In genomic region chr13:30463820-30464495, GRCh38 we compare ENCODE assay signal across 8 cellular contexts. TPM values are rescaled to one million over a fixed set of nuclear protein-coding genes. Genes with fewer than 3 reads are reported as not detected.
DNase-seq lines count a peak whose midpoint lies in the region; ATAC-seq and TF ChIP-seq lines count a peak whose summit lies in the region.

No MANE protein-coding gene starts in this region.

- H3K4me3 Mint-ChIP-seq in neural progenitor cell: peak overlapping the region; percentile 95
- H3K4me3 Mint-ChIP-seq in stimulated activated naive CD8-positive, alpha-beta T cell treated with anti-CD3 and anti-CD28 coated beads, Interleukin-15, Interleukin-2, amounts not matched to agents 100 ng/mL and 50 ng/mL, for 24 hours: peak overlapping the region; percentile 93

- no peak overlapping the region for H2AFZ ChIP-seq in OCI-LY7 (ENCODE audit: low read length)
- no peak overlapping the region for H2AFZ ChIP-seq in neural progenitor cell (replicated peaks)

- 0 out of 2 replicates have a peak, but pooled peaks have one; percentile 18 for TF ChIP-seq CTCF in OCI-LY7 (conservative IDR thresholded peaks at IDR 0.05; ENCODE audit: low read length)
- TF ChIP-seq CTCF in neural progenitor cell (IDR thresholded peaks at IDR 0.05): no peak

- no peaks in the 10 kb centered on the region for H3K9me3 ChIP-seq in OCI-LY7 (ENCODE audit: low read length)
- H3K9me3 ChIP-seq in neural progenitor cell (ENCODE audit: low read depth): no peaks in the 10 kb centered on the region

- BruUV-seq in OCI-LY7 (replicated peaks; lab: Mats Ljungman, UMichigan): no TSS peak

- POLR2A ChIA-PET in OCI-LY7 (lab: Charles Lee): interaction anchor here (0.7 kb wide), 1 partner anchor 89 kb away, joined by 3 read pairs; no protein-coding TSS in a partner anchor

- no peaks in the 10 kb centered on the region for H3K9me2 ChIP-seq in OCI-LY7 (ENCODE audit: insufficient read depth, low read length)

- H3K4me1 Mint-ChIP-seq in neural progenitor cell: peaks cover 38% of the 10 kb centered on the region
- H3K4me1 Mint-ChIP-seq in stimulated activated naive CD8-positive, alpha-beta T cell treated with anti-CD3 and anti-CD28 coated beads, Interleukin-15, Interleukin-2, amounts not matched to agents 100 ng/mL and 50 ng/mL, for 24 hours (ENCODE audit: low read depth): peaks cover 39% of the 10 kb centered on the region

- H4K20me1 ChIP-seq in OCI-LY7 (ENCODE audit: insufficient read depth, low read length) (peaks cover 24% of the 10 kb centered on the region), neural progenitor cell (ENCODE audit: low read depth) (peaks cover 41% of the 10 kb centered on the region)

- peak; percentile 32 for ATAC-seq in HG02852 (IDR thresholded peaks at IDR 0.05; ENCODE audit: unreplicated experiment)

- peak overlapping the region; percentile 93 for H3K27ac Mint-ChIP-seq in neural progenitor cell
- H3K27ac Mint-ChIP-seq in stimulated activated naive CD8-positive, alpha-beta T cell treated with anti-CD3 and anti-CD28 coated beads, Interleukin-15, Interleukin-2, amounts not matched to agents 100 ng/mL and 50 ng/mL, for 24 hours: peak overlapping the region; percentile 97

- peak overlapping the region; percentile 82 for H3K9ac ChIP-seq in neural progenitor cell

- H3K36me3 ChIP-seq in OCI-LY7 (ENCODE audit: insufficient read depth, low read length) (peaks cover 50% of the 10 kb centered on the region), neural progenitor cell (peaks cover 27% of the 10 kb centered on the region)

- H3K36me3 Mint-ChIP-seq in neural progenitor cell: peaks cover 11% of the 10 kb centered on the region
- peaks cover 46% of the 10 kb centered on the region for H3K36me3 Mint-ChIP-seq in stimulated activated naive CD8-positive, alpha-beta T cell treated with anti-CD3 and anti-CD28 coated beads, Interleukin-15, Interleukin-2, amounts not matched to agents 100 ng/mL and 50 ng/mL, for 24 hours (ENCODE audit: low read depth)

- DNase-seq in NCI-H1694 treated with DMSO at 0.1 percent for 48 hours (lab: John Stamatoyannopoulos, UW) (peak; percentile 16), NCI-H1694 (lab: John Stamatoyannopoulos, UW) (no peak), OCI-LY7 (ENCODE audit: low spot score) (peak; percentile 79), fibroblast of peridontal ligament (ENCODE audit: extremely low read depth) (peak; percentile 56), neural progenitor cell (ENCODE audit: low spot score) (no peak)
- peak; percentile 54 to 61 for DNase-seq in activated T-helper 1 cell treated with anti-CD3 and anti-CD28 coated beads, Interleukin-2, amount 50 U/mL, for 16 hours (ENCODE audit: low read depth in 1 of 2, low spot score in 1 of 2)

- no peaks in the 10 kb centered on the region for H3K27me3 ChIP-seq in neural progenitor cell

- CTCF ChIA-PET in OCI-LY7 (lab: Charles Lee; ENCODE audit: unreplicated experiment): no interaction called here

- H3K27ac ChIP-seq in OCI-LY7 (ENCODE audit: low read depth, low read length, poor library complexity, severe bottlenecking) (peak overlapping the region; percentile 87), neural progenitor cell (peak overlapping the region; percentile 83)

- peaks cover 3% of the 10 kb centered on the region for H3K9me3 Mint-ChIP-seq in neural progenitor cell
- H3K9me3 Mint-ChIP-seq in stimulated activated naive CD8-positive, alpha-beta T cell treated with anti-CD3 and anti-CD28 coated beads, Interleukin-15, Interleukin-2, amounts not matched to agents 100 ng/mL and 50 ng/mL, for 24 hours: no peaks in the 10 kb centered on the region

- peaks cover 63% of the 10 kb centered on the region for H3K79me2 ChIP-seq in OCI-LY7 (ENCODE audit: insufficient read depth, low read depth, low read length)
- peaks cover 50% of the 10 kb centered on the region for H3K79me2 ChIP-seq in neural progenitor cell (ENCODE audit: low read depth)

- H3K4me1 ChIP-seq in OCI-LY7 (ENCODE audit: insufficient read depth, low read length, poor library complexity, severe bottlenecking) (peaks cover 55% of the 10 kb centered on the region), neural progenitor cell (peaks cover 19% of the 10 kb centered on the region)

- intact Hi-C loops in OCI-LY7 (cut with micrococcal nuclease; ENCODE audit: unreplicated experiment): loop anchor here (1.0 to 10.0 kb wide), 3 partner anchors 42 to 341 kb away; partner anchors contain the start of gene UBE2L5

- peaks cover 51% of the 10 kb centered on the region for H3F3A ChIP-seq in neural progenitor cell (ENCODE audit: low read depth)

- peak overlapping the region; percentile 85 for H3K4me2 ChIP-seq in OCI-LY7 (ENCODE audit: low read length)
- H3K4me2 ChIP-seq in neural progenitor cell: peak overlapping the region; percentile 98

- H3K27me3 Mint-ChIP-seq in neural progenitor cell (ENCODE audit: insufficient read depth, low read depth): peaks cover 9% of the 10 kb centered on the region
- peaks cover under 1% of the 10 kb centered on the region for H3K27me3 Mint-ChIP-seq in stimulated activated naive CD8-positive, alpha-beta T cell treated with anti-CD3 and anti-CD28 coated beads, Interleukin-15, Interleukin-2, amounts not matched to agents 100 ng/mL and 50 ng/mL, for 24 hours

- H3K4me3 ChIP-seq in OCI-LY7 (ENCODE audit: low read depth, low read length, poor library complexity, severe bottlenecking): peak overlapping the region; percentile 92
- peak overlapping the region; percentile 91 for H3K4me3 ChIP-seq in neural progenitor cell

RNA-seq across cellular contexts. Expression of gene HMGB1, which starts 1.8 kb away (rescaled TPM):
- total RNA-seq in OCI-LY7 (2014; rRNA removed; shearing (Covaris generic)): 1,288 and 1,675 TPM in 2 replicates
- total RNA-seq in OCI-LY7 (2022) (1,114 and 1,344 TPM in 2 replicates), neural progenitor cell (ENCODE audit: low replicate concordance) (886 and 1,493 TPM in 2 replicates)

RNA-seq across cellular contexts. Expression of gene UBE2L5, which starts 41.7 kb away (rescaled TPM):
- total RNA-seq in OCI-LY7 (2014; rRNA removed; shearing (Covaris generic)): 0.15 and 0.22 TPM in 2 replicates
- total RNA-seq in OCI-LY7 (2022): 1.00 and 1.8 TPM in 2 replicates
- total RNA-seq in neural progenitor cell (ENCODE audit: low replicate concordance): not detected in 2 replicates

Comparison
In these comparisons a context has a peak if more than half of its experiments do, and no peak if none do; other contexts are left out.
1. DNase-seq: peak in NCI-H1694 treated with DMSO at 0.1 percent for 48 hours (single experiment), OCI-LY7 (single experiment), activated T-helper 1 cell treated with anti-CD3 and anti-CD28 coated beads, Interleukin-2, amount 50 U/mL, for 16 hours (2 of 2) and fibroblast of peridontal ligament (single experiment); none in NCI-H1694 (single experiment) and neural progenitor cell (single experiment).